ENCODE assay signal across 11 cellular contexts in genomic region chr1:165162671-165163241, GRCh38.
A peak's percentile ranks its signal among the peaks of the same experiment; 100 is the strongest.
DNase-seq lines count a peak whose midpoint lies in the region; ATAC-seq and TF ChIP-seq lines count a peak whose summit lies in the region.
"Had no signal": no experiment of that assay in that cellular context is flagged by ENCODE, and none has a peak within 500 bp of the region (broad histone marks: within the 10 kb centered on the region; RNA-seq: fewer than 3 reads in every experiment).

No MANE protein-coding gene starts in this region.

- H3K4me3 ChIP-seq in choroid plexus epithelial cell (ENCODE audit: low read depth, low read length) = no peak overlapping the region
- H3K4me3 ChIP-seq in aorta (ENCODE audit: low read length in 2 of 2) = no peak overlapping the region
- H3K4me3 ChIP-seq: skin epidermis had no signal

- H3K36me3 ChIP-seq in aorta (ENCODE audit: control insufficient read depth in 1 of 2, insufficient read depth in 2 of 2, low read length in 1 of 2) = no peaks in the 10 kb centered on the region

- DNase-seq in NCI-H82 (lab: John Stamatoyannopoulos, UW) (peak; percentile 55), NCI-H82 treated with DMSO at 0.1 percent for 48 hours (lab: John Stamatoyannopoulos, UW; ENCODE audit: unreplicated experiment) (no peak), NCI-H2196 treated with DMSO at 0.1 percent for 48 hours (lab: John Stamatoyannopoulos, UW; ENCODE audit: unreplicated experiment) (peak; percentile 87), choroid plexus epithelial cell (ENCODE audit: low read depth) (peak; percentile 1), aorta (no peak)
- no peak for DNase-seq in activated effector memory CD4-positive, alpha-beta T cell treated with Interleukin-2 at 50 U/mL for 16 hours
- no peak for DNase-seq in activated CD4-positive, alpha-beta T cell treated with anti-CD3 and anti-CD28 coated beads for 4 hours
- DNase-seq: midbrain, NCI-H446 treated with DMSO at 0.1 percent for 48 hours had no signal

- 38 to 39% methylated on average over 11 of the region's 11 CpGs for WGBS in aorta, 2 donors

- H3K27me3 ChIP-seq in aorta (ENCODE audit: control insufficient read depth in 1 of 2, insufficient read depth in 2 of 2, low read length in 1 of 2) = no peaks in the 10 kb centered on the region

- H3K9me3 ChIP-seq in aorta (ENCODE audit: control insufficient read depth, low read length) = no peaks in the 10 kb centered on the region

- H3K27ac ChIP-seq in aorta (ENCODE audit: low read depth in 1 of 2, low read length in 2 of 2) = no peak overlapping the region

- H3K4me1 ChIP-seq in aorta (ENCODE audit: control insufficient read depth in 1 of 2, insufficient read depth in 2 of 2, low read length in 2 of 2) = peaks cover 0 to 2% of the 10 kb centered on the region in 2 donors

- intact Hi-C loops in aorta (cut with DNase I) = no loop called here

- ATAC-seq in aorta (ENCODE audit: low FRiP score) (peak; percentile 33), GM18502 (IDR thresholded peaks at IDR 0.05; ENCODE audit: poor library complexity, unreplicated experiment) (no peak)

- no peak for TF ChIP-seq CTCF in choroid plexus epithelial cell (conservative IDR thresholded peaks at IDR 0.05; ENCODE audit: low read depth, low read length)

Comparison
In these comparisons a context has a peak if more than half of its experiments do, and no peak if none do; other contexts are left out.
1. DNase-seq: peak in NCI-H82 (single experiment), NCI-H2196 treated with DMSO at 0.1 percent for 48 hours (single experiment) and choroid plexus epithelial cell (single experiment); none in NCI-H82 treated with DMSO at 0.1 percent for 48 hours (single experiment), aorta (0 of 2), activated effector memory CD4-positive, alpha-beta T cell treated with Interleukin-2 at 50 U/mL for 16 hours (single experiment) and activated CD4-positive, alpha-beta T cell treated with anti-CD3 and anti-CD28 coated beads for 4 hours (0 of 2).